ENCODE assay signal across 9 cellular contexts in genomic region chr5:172713113-172713808, GRCh38. TPM values are rescaled to one million over a fixed set of nuclear protein-coding genes. Genes with fewer than 3 reads are reported as not detected.
DNase-seq lines count a peak whose midpoint lies in the region; ATAC-seq and TF ChIP-seq lines count a peak whose summit lies in the region.
"Had no signal": no experiment of that assay in that cellular context is flagged by ENCODE, and none has a peak within 500 bp of the region (broad histone marks: within the 10 kb centered on the region; RNA-seq: fewer than 3 reads in every experiment).

No MANE protein-coding gene starts in this region.

- H3K27ac ChIP-seq in WERI-Rb-1 = no peak overlapping the region

- H3K4me1 Mint-ChIP-seq in brain = peaks cover 14% of the 10 kb centered on the region

- peaks cover 11% of the 10 kb centered on the region for H3K27me3 Mint-ChIP-seq in brain

- H3K27ac Mint-ChIP-seq in brain = peak overlapping the region in 1 of 5 experiments; percentile 66

- TF ChIP-seq CTCF in WERI-Rb-1 (IDR thresholded peaks at IDR 0.05; ENCODE audit: low read depth, low read length) (peak; percentile 86), brain (conservative IDR thresholded peaks at IDR 0.05) (peak; percentile 99 to 100)

- peak; percentile 35 for DNase-seq in COLO668 (lab: John Stamatoyannopoulos, UW; ENCODE audit: unreplicated experiment)
- peak; percentile 65 for DNase-seq in WERI-Rb-1
- DNase-seq in left lobe of liver (ENCODE audit: low spot score) = peak; percentile 73
- peak; percentile 17 for DNase-seq in stimulated activated CD8-positive, alpha-beta memory T cell treated with anti-CD3 and anti-CD28 coated beads, Interleukin-12 subunit alpha, Interleukin-12 subunit beta, amount 100 ng/mL, for 24 hours (ENCODE audit: extremely low read depth)

- no peaks in the 10 kb centered on the region for H3K36me3 Mint-ChIP-seq in brain
- H3K36me3 Mint-ChIP-seq: IgD-negative memory B cell had no signal

- ATAC-seq in HG03439 (IDR thresholded peaks at IDR 0.05; ENCODE audit: unreplicated experiment) (peak; percentile 55), left lobe of liver (peak; percentile 36), GM21723 (IDR thresholded peaks at IDR 0.05; ENCODE audit: unreplicated experiment) (no peak), HG03460 (IDR thresholded peaks at IDR 0.05; ENCODE audit: unreplicated experiment) (no peak)

- peak overlapping the region in 1 of 5 experiments; percentile 6 for H3K4me3 Mint-ChIP-seq in brain
- H3K4me3 Mint-ChIP-seq: IgD-negative memory B cell had no signal

- no peak overlapping the region for H3K4me3 ChIP-seq in WERI-Rb-1 (ENCODE audit: low read depth, low read length)

- no peaks in the 10 kb centered on the region for H3K9me3 ChIP-seq in WERI-Rb-1 (ENCODE audit: severe bottlenecking)

- no peaks in the 10 kb centered on the region for H3K36me3 ChIP-seq in WERI-Rb-1

- H3K9me3 Mint-ChIP-seq in brain = peaks cover 0 to 4% (median 0%) of the 10 kb centered on the region in 5 experiments
- H3K9me3 Mint-ChIP-seq: IgD-negative memory B cell had no signal

- H3K27me3 ChIP-seq in WERI-Rb-1 (ENCODE audit: insufficient read depth, low read depth, severe bottlenecking) = no peaks in the 10 kb centered on the region

RNA-seq across cellular contexts. Expression of gene DUSP1, which starts 57.7 kb away (rescaled TPM):
- 33.1 TPM for polyA plus RNA-seq in brain (ENCODE audit: insufficient read depth, low read depth, low replicate concordance)
- 145 TPM for total RNA-seq in left lobe of liver

Comparison
In these comparisons a context has a peak if more than half of its experiments do, and no peak if none do; other contexts are left out.
1. DNase-seq: peak in every context shown above with its lines; median percentile 73 in left lobe of liver; 65 in WERI-Rb-1; 35 in COLO668; 17 in stimulated activated CD8-positive, alpha-beta memory T cell treated with anti-CD3 and anti-CD28 coated beads, Interleukin-12 subunit alpha, Interleukin-12 subunit beta, amount 100 ng/mL, for 24 hours.
2. ATAC-seq: peak in HG03439 (single experiment) and left lobe of liver (single experiment); none in GM21723 (single experiment) and HG03460 (single experiment).